In the genomic region with DNA sequence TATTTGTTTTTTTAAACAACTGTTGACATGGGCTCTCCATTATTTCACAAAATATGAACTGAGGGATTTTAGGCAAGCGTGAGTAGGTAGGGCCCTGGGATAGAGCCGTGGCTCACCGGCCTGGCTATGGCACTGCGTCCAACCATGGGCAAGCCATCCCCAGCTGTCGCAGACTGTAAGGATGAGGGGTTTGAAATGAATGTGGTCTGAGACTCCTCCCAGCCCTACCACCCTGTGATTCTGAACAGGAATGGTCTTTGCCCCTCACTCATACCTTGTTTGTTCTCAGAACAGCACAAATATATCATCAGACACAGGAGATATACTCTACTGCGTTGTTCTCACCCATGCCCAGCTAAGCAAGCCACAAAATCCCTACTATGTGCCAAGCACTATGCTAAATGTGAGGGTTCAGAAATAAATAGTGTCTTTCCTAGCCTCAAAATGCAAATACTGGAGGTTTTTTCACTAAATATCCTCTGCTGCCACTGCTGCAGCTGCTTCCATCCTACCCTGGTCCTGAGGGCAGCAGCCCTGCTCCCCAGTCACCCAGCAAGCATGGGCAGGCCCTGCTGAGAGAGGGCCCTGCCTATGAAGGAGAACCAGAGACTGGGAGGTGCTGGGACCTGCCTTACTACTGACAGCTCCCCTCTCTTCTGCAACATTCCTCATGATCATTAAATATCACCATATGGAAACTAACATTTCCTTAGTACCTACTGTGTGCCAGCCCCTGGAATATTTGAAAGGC, we compare ENCODE assay signal across 22 cellular contexts.
DNase-seq lines count a peak whose midpoint lies in the region; ATAC-seq, FAIRE-seq and TF ChIP-seq lines count a peak whose summit lies in the region.
"Had no signal": no experiment of that assay in that cellular context is flagged by ENCODE, and none has a peak within 500 bp of the region (broad histone marks: within the 10 kb centered on the region; RNA-seq: fewer than 3 reads in every experiment).

No MANE protein-coding gene starts in this region.

- 90 to 98% methylated on average over 6 of the region's 6 CpGs for WGBS in aorta, 2 donors

- intact Hi-C loops in aorta (cut with DNase I), result no loop called here

- H3K9me3 Mint-ChIP-seq in neural crest cell, result no peaks in the 10 kb centered on the region

- no peak overlapping the region for H3K27ac ChIP-seq in aorta (ENCODE audit: low read depth in 1 of 2, low read length in 2 of 2)
- H3K27ac ChIP-seq: KMS-11, SJSA1 had no signal

- H3K4me1 ChIP-seq in aorta (ENCODE audit: control insufficient read depth in 1 of 2, insufficient read depth in 2 of 2, low read length in 2 of 2), result peaks cover 0 to 9% of the 10 kb centered on the region in 2 donors
- H3K4me1 ChIP-seq: SJSA1 had no signal

- peak overlapping the region; percentile 72 for H3K27ac Mint-ChIP-seq in neural crest cell (ENCODE audit: unreplicated experiment)

- no peaks in the 10 kb centered on the region for H3K9me3 ChIP-seq in aorta (ENCODE audit: control insufficient read depth, low read length)
- H3K9me3 ChIP-seq: SJSA1 had no signal

- peak; percentile 27 for DNase-seq in activated effector memory CD4-positive, alpha-beta T cell treated with anti-CD3 and anti-CD28 coated beads, Interleukin-2, amount 50 U/mL, for 16 hours
- DNase-seq in activated effector memory CD4-positive, alpha-beta T cell treated with Interleukin-2 at 50 U/mL for 16 hours, result no peak
- DNase-seq in HPDE6-E6E7 (ENCODE audit: extremely low spot score) (peak; percentile 69), bronchial epithelial cell (ENCODE audit: low read depth) (peak; percentile 71), neural crest cell (ENCODE audit: low read depth, low spot score) (no peak), aorta (no peak), NCI-H146 (lab: John Stamatoyannopoulos, UW) (no peak)
- DNase-seq: Calu3; DND-41; IMR-90; MM.1S; NCI-H1694; NCI-H2029 treated with DMSO at 0.1 percent for 48 hours; NCI-H446 treated with DMSO at 0.1 percent for 48 hours; NCI-H526; NCI-H82; NK-92 treated with Interleukin-12 subunit alpha and Interleukin-12 subunit beta, amount 100 ng/mL, for 24 hours; PC-3; Right ventricle myocardium superior had no signal

- H3K4me3 ChIP-seq in bronchial epithelial cell (ENCODE audit: low read depth, low read length) (no peak overlapping the region), aorta (ENCODE audit: low read length in 2 of 2) (no peak overlapping the region)
- H3K4me3 ChIP-seq: SJSA1 had no signal

- FAIRE-seq in bronchial epithelial cell (lab: Jason Lieb, UNC), result no peak
- FAIRE-seq: GM19239 had no signal

- H3K4me1 Mint-ChIP-seq in neural crest cell, result peaks cover 12% of the 10 kb centered on the region

- no peak for ATAC-seq in aorta (ENCODE audit: low FRiP score)
- ATAC-seq: PC-3 had no signal

- no peaks in the 10 kb centered on the region for H3K27me3 Mint-ChIP-seq in neural crest cell (ENCODE audit: low read depth)

- H3K36me3 ChIP-seq in bronchial epithelial cell (ENCODE audit: control insufficient read depth, insufficient read depth, low read length), result no peaks in the 10 kb centered on the region
- no peaks in the 10 kb centered on the region for H3K36me3 ChIP-seq in aorta (ENCODE audit: control insufficient read depth in 1 of 2, insufficient read depth in 2 of 2, low read length in 1 of 2)
- H3K36me3 ChIP-seq: SJSA1 had no signal

- H3K27me3 ChIP-seq in bronchial epithelial cell (ENCODE audit: control insufficient read depth, insufficient read depth, low read length) (no peaks in the 10 kb centered on the region), aorta (ENCODE audit: control insufficient read depth in 1 of 2, insufficient read depth in 2 of 2, low read length in 1 of 2) (no peaks in the 10 kb centered on the region)
- H3K27me3 ChIP-seq: SJSA1 had no signal

- TF ChIP-seq CTCF in bronchial epithelial cell (IDR thresholded peaks at IDR 0.05; ENCODE audit: insufficient read depth, low read length, severe bottlenecking) (no peak), neural crest cell (conservative IDR thresholded peaks at IDR 0.05) (no peak)

- H3K4me3 Mint-ChIP-seq in neural crest cell, result no peak overlapping the region

- no peaks in the 10 kb centered on the region for H3K36me3 Mint-ChIP-seq in neural crest cell (ENCODE audit: low read depth)

Comparison
In these comparisons a context has a peak if more than half of its experiments do, and no peak if none do; other contexts are left out.
1. DNase-seq: peak in activated effector memory CD4-positive, alpha-beta T cell treated with anti-CD3 and anti-CD28 coated beads, Interleukin-2, amount 50 U/mL, for 16 hours (single experiment), HPDE6-E6E7 (single experiment) and bronchial epithelial cell (single experiment); none in activated effector memory CD4-positive, alpha-beta T cell treated with Interleukin-2 at 50 U/mL for 16 hours (single experiment), neural crest cell (single experiment), aorta (0 of 2) and NCI-H146 (single experiment).